ENCODE assay signal across 10 cellular contexts in the genomic region with DNA sequence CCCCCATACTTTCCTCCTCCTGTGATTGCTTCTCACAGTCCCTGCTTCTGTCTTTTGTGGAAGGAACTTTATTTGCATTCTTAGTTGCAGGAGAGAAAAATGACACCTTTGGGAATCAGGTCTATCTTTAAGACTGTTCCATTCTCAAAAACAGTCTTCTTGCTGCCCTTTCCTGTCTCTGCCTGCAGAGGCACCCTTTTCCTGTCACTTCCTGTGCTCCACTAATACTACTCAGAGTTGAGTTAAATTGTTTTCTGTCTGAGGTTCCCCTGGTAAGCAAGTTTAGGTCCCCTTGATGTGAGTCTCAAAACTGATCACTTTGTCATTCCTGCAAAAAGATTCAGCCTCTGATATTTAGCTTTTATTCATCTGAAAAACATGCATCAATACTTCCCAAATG.
A peak's percentile ranks its signal among the peaks of the same experiment; 100 is the strongest.
DNase-seq lines count a peak whose midpoint lies in the region; ATAC-seq and TF ChIP-seq lines count a peak whose summit lies in the region.
"Had no signal": no experiment of that assay in that cellular context is flagged by ENCODE, and none has a peak within 500 bp of the region (broad histone marks: within the 10 kb centered on the region; RNA-seq: fewer than 3 reads in every experiment).

No MANE protein-coding gene starts in this region.

- no peaks in the 10 kb centered on the region for H3K9me2 ChIP-seq in OCI-LY1 (ENCODE audit: low read depth, low read length)

- H3K9me3 ChIP-seq in OCI-LY1 (ENCODE audit: low read length): no peaks in the 10 kb centered on the region
- H3K9me3 ChIP-seq: ovary had no signal

- H3K27ac ChIP-seq in OCI-LY1 (ENCODE audit: low read depth, low read length, poor library complexity, severe bottlenecking) (no peak overlapping the region), mesendoderm (ENCODE audit: low read depth, low read length) (no peak overlapping the region), coronary artery (no peak overlapping the region)
- H3K27ac ChIP-seq: ovary had no signal

- no peaks in the 10 kb centered on the region for H3K27me3 ChIP-seq in OCI-LY1 (ENCODE audit: insufficient read depth, low read length)
- no peaks in the 10 kb centered on the region for H3K27me3 ChIP-seq in mesendoderm (ENCODE audit: insufficient read depth, low read length, poor library complexity)
- H3K27me3 ChIP-seq: ovary had no signal

- H2BK120ac ChIP-seq in mesendoderm (ENCODE audit: low read depth, low read length): no peak overlapping the region

- H3K23ac ChIP-seq in mesendoderm (ENCODE audit: low read length): no peak overlapping the region

- no peak overlapping the region for H4K5ac ChIP-seq in mesendoderm (ENCODE audit: low read length)

- H3K79me1 ChIP-seq in mesendoderm (ENCODE audit: low read length): no peaks in the 10 kb centered on the region

- TF ChIP-seq CTCF in GM13976 (IDR thresholded peaks at IDR 0.05; ENCODE audit: borderline replicate concordance, control extremely low read depth, extremely low read depth, insufficient read depth, missing control alignments): peak; percentile 28
- TF ChIP-seq CTCF in OCI-LY1 (IDR thresholded peaks at IDR 0.05; ENCODE audit: low read length): peak; percentile 10; the same call in 1 of the 2 replicates
- no peak for TF ChIP-seq CTCF in coronary artery (IDR thresholded peaks at IDR 0.05)

- H2AFZ ChIP-seq in OCI-LY1 (ENCODE audit: low read length): no peak overlapping the region

- no peaks in the 10 kb centered on the region for H3F3A ChIP-seq in OCI-LY1 (ENCODE audit: insufficient read depth, low read length)

- ATAC-seq in GM21737 (IDR thresholded peaks at IDR 0.05; ENCODE audit: unreplicated experiment): peak; percentile 77

- POLR2A ChIA-PET in HEK293T (lab: Yijun Ruan, JAX): no interaction called here

- H3K4me1 ChIP-seq in OCI-LY1 (ENCODE audit: insufficient read depth, low read length, severe bottlenecking) (no peaks in the 10 kb centered on the region), mesendoderm (ENCODE audit: control insufficient read depth, low read depth, low read length) (no peaks in the 10 kb centered on the region)

- H3K56ac ChIP-seq in mesendoderm (ENCODE audit: low read length): peak overlapping the region; percentile 46

- CTCF ChIA-PET in HEK293T (lab: Yijun Ruan, JAX): interaction anchor here (0.7 kb wide), 1 partner anchor 401 kb away, joined by 3 read pairs; no protein-coding TSS in a partner anchor

- H3K9ac ChIP-seq in OCI-LY1 (ENCODE audit: low read length) (no peak overlapping the region), mesendoderm (ENCODE audit: low read length) (no peak overlapping the region)

- H3K18ac ChIP-seq in mesendoderm (ENCODE audit: low read length): peak overlapping the region; percentile 82

- in situ Hi-C loops in GM13976 (cut with MboI; ENCODE audit: low sequenced_read_pairs, unreplicated experiment): no loop called here

- DNase-seq in GM13976 (ENCODE audit: low spot score) (peak; percentile 15), mesendoderm (peak; percentile 51), D341Med (ENCODE audit: low spot score) (no peak), HEK293T (ENCODE audit: extremely low spot score) (no peak), coronary artery (ENCODE audit: low spot score) (no peak), HUDEP-2 (lab: John Stamatoyannopoulos, UW; ENCODE audit: unreplicated experiment in 76 of 76) (no peak)
- DNase-seq: T-helper 9 cell had no signal

- no peak overlapping the region for H2AK5ac ChIP-seq in mesendoderm (ENCODE audit: low read length)

- H3K4me3 ChIP-seq in OCI-LY1 (ENCODE audit: low read depth, low read length, poor library complexity, severe bottlenecking) (no peak overlapping the region), mesendoderm (ENCODE audit: low read length) (no peak overlapping the region), coronary artery (no peak overlapping the region)
- H3K4me3 ChIP-seq: ovary had no signal

- H4K20me1 ChIP-seq in OCI-LY1 (ENCODE audit: insufficient read depth, low read length): no peaks in the 10 kb centered on the region

- peak overlapping the region; percentile 28 for H3K4ac ChIP-seq in mesendoderm (ENCODE audit: low read depth, low read length)

- H3K36me3 ChIP-seq in OCI-LY1 (ENCODE audit: insufficient read depth, low read length) (no peaks in the 10 kb centered on the region), mesendoderm (ENCODE audit: control insufficient read depth, insufficient read depth, low read length) (no peaks in the 10 kb centered on the region)
- H3K36me3 ChIP-seq: ovary had no signal

- H3K79me2 ChIP-seq in OCI-LY1 (ENCODE audit: insufficient read depth, low read length): no peaks in the 10 kb centered on the region
- no peaks in the 10 kb centered on the region for H3K79me2 ChIP-seq in mesendoderm (ENCODE audit: control insufficient read depth, insufficient read depth, low read length)

- H3K4me2 ChIP-seq in OCI-LY1 (ENCODE audit: low read length) (no peak overlapping the region), mesendoderm (ENCODE audit: low read length) (no peak overlapping the region)

- H2BK15ac ChIP-seq in mesendoderm (replicated peaks; ENCODE audit: low read depth): no peak overlapping the region

- H2BK5ac ChIP-seq in mesendoderm (ENCODE audit: low read length): no peak overlapping the region

- no peak overlapping the region for H4K8ac ChIP-seq in mesendoderm (ENCODE audit: low read depth, low read length)

TF ChIP-seq in HEK293T, 16 proteins besides CTCF, POLR2A, EP300 and RAD21:
- TF ChIP-seq BHLHE40 (IDR thresholded peaks at IDR 0.05; ENCODE audit: borderline replicate concordance) (no peak), L3MBTL2 (conservative IDR thresholded peaks at IDR 0.05) (no peak), FOXK2 (IDR thresholded peaks at IDR 0.05) (no peak), FOXA1 (IDR thresholded peaks at IDR 0.05) (no peak), ELF4 (IDR thresholded peaks at IDR 0.05) (no peak), ZNF384 (IDR thresholded peaks at IDR 0.05) (no peak), LEF1 (IDR thresholded peaks at IDR 0.05; ENCODE audit: borderline replicate concordance) (no peak), NFRKB (IDR thresholded peaks at IDR 0.05) (no peak), SP1 (IDR thresholded peaks at IDR 0.05) (no peak), SUZ12 (IDR thresholded peaks at IDR 0.05) (no peak), HDGF (IDR thresholded peaks at IDR 0.05; ENCODE audit: borderline replicate concordance) (no peak), TARDBP (IDR thresholded peaks at IDR 0.05) (no peak), FOXM1 (IDR thresholded peaks at IDR 0.05; ENCODE audit: borderline replicate concordance) (no peak), ARNT (IDR thresholded peaks at IDR 0.05) (no peak), CTBP1 (IDR thresholded peaks at IDR 0.05; ENCODE audit: borderline replicate concordance) (no peak)
- TF ChIP-seq, protein P1, sequence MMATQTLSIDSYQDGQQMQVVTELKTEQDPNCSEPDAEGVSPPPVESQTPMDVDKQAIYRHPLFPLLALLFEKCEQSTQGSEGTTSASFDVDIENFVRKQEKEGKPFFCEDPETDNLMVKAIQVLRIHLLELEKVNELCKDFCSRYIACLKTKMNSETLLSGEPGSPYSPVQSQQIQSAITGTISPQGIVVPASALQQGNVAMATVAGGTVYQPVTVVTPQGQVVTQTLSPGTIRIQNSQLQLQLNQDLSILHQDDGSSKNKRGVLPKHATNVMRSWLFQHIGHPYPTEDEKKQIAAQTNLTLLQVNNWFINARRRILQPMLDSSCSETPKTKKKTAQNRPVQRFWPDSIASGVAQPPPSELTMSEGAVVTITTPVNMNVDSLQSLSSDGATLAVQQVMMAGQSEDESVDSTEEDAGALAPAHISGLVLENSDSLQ (IDR thresholded peaks at IDR 0.05): no peak

Comparison
In these comparisons a context has a peak if more than half of its experiments do, and no peak if none do; other contexts are left out.
1. DNase-seq: peak in GM13976 (single experiment) and mesendoderm (single experiment); none in D341Med (single experiment), HEK293T (single experiment), coronary artery (single experiment) and HUDEP-2 (0 of 76).